ENCODE assay signal across 16 cellular contexts in the genomic region with DNA sequence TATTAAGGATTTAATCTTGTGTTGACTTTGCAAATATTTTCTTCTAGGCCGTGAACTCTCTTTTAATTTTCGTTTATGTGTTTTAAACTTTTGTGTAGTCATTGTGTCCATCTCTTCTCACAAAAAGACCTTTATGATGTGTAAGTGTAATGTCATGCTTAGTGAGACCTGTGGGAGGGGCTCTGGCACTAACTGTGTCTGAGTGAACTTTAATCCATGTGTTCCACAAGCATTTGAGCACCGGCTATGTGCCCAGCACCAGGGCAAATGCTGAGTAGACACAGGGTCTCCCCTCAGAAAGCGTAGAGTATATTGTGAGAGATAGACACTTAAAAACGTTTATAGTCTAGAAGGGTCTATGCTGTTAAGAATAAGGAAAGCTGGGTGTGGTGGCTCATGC.
DNase-seq lines count a peak whose midpoint lies in the region; ATAC-seq, FAIRE-seq and TF ChIP-seq lines count a peak whose summit lies in the region.
"Had no signal": no experiment of that assay in that cellular context is flagged by ENCODE, and none has a peak within 500 bp of the region (broad histone marks: within the 10 kb centered on the region; RNA-seq: fewer than 3 reads in every experiment).

No MANE protein-coding gene starts in this region.

- H3K27me3 Mint-ChIP-seq in mesothelial cell of epicardium (ENCODE audit: low read depth) = no peaks in the 10 kb centered on the region

- H2BK120ac ChIP-seq in H1 (replicated peaks; ENCODE audit: low read depth, low read length) = no peak overlapping the region

- H4K91ac ChIP-seq in H1 (replicated peaks; ENCODE audit: insufficient read length, low read length) = no peak overlapping the region

- FAIRE-seq in H1 (lab: Jason Lieb, UNC) (peak; percentile 7), HepG2 (lab: Jason Lieb, UNC) (no peak)
- FAIRE-seq: GM12892, GM19239 had no signal

- BruUV-seq in HepG2 (replicated peaks; lab: Mats Ljungman, UMichigan) = no TSS peak

- no peaks in the 10 kb centered on the region for H3K9me3 Mint-ChIP-seq in mesothelial cell of epicardium
- H3K9me3 Mint-ChIP-seq: CD8-positive, alpha-beta T cell had no signal

- H4K8ac ChIP-seq in H1 (ENCODE audit: extremely low read depth, insufficient read depth, low read length) = no peak overlapping the region

- TF ChIP-seq CTCF in SK-N-SH (IDR thresholded peaks at IDR 0.05) (0 out of 2 replicates have a peak, but pooled peaks have one; percentile 8), H1 (IDR thresholded peaks at IDR 0.05; ENCODE audit: control extremely low read depth in 1 of 3, insufficient read depth in 1 of 3, low read depth in 1 of 3, low read length in 3 of 3) (no peak), HepG2 (CRISPR knock-in tag; IDR thresholded peaks at IDR 0.05) (peak; percentile 17; the same call in 1 of the 2 replicates), mesothelial cell of epicardium (IDR thresholded peaks at IDR 0.05; ENCODE audit: unreplicated experiment) (no peak)

- H3K4ac ChIP-seq in H1 (replicated peaks; ENCODE audit: insufficient read length, low read depth, low read length) = no peak overlapping the region

- no peak overlapping the region for H2AK5ac ChIP-seq in H1 (ENCODE audit: low read depth, low read length)

- H2AFZ ChIP-seq in SK-N-SH (ENCODE audit: low read depth) = no peak overlapping the region
- H2AFZ ChIP-seq in H1 (ENCODE audit: low read length) = no peak overlapping the region
- H2AFZ ChIP-seq in HepG2 (ENCODE audit: low read length) = no peak overlapping the region

- no peak overlapping the region for H4K5ac ChIP-seq in H1 (ENCODE audit: insufficient read length, low read depth, low read length)

- H3K27ac Mint-ChIP-seq in mesothelial cell of epicardium = no peak overlapping the region
- H3K27ac Mint-ChIP-seq: CD8-positive, alpha-beta T cell had no signal

- H3K9ac ChIP-seq in SK-N-SH (no peak overlapping the region), H1 (replicated peaks in 1 of 4; ENCODE audit: extremely low read depth in 1 of 4, low read depth in 3 of 4, low read length in 3 of 4) (no peak overlapping the region), HepG2 (ENCODE audit: insufficient read depth, low read depth, low read length) (no peak overlapping the region)

- H3K27me3 ChIP-seq in SK-N-SH (ENCODE audit: insufficient read depth) (no peaks in the 10 kb centered on the region), H1 (replicated peaks in 1 of 4; ENCODE audit: control insufficient read depth in 3 of 4, extremely low read depth in 1 of 4, insufficient read depth in 3 of 4, low read length in 3 of 4) (no peaks in the 10 kb centered on the region), HepG2 (ENCODE audit: control insufficient read depth in 1 of 2, insufficient read depth in 2 of 2, low read length in 2 of 2) (no peaks in the 10 kb centered on the region; a peak in 1 of 5 replicates)

- H2BK5ac ChIP-seq in H1 (ENCODE audit: low read depth, low read length) = no peak overlapping the region

- POLR2A ChIA-PET in SK-N-SH (lab: Yijun Ruan, JAX) (no interaction called here), H1 (lab: Charles Lee; ENCODE audit: partially characterized antibody) (no interaction called here), HepG2 (lab: Yijun Ruan, JAX) (no interaction called here)

- H3K79me1 ChIP-seq in H1 (ENCODE audit: low read depth, low read length) = no peaks in the 10 kb centered on the region

- TF ChIP-seq POLR2A in H1 (IDR thresholded peaks at IDR 0.05; ENCODE audit: control extremely low read depth in 1 of 2, low read depth in 2 of 2, low read length in 2 of 2) = no peak
- no peak for TF ChIP-seq POLR2A in HepG2 (IDR thresholded peaks at IDR 0.05; ENCODE audit: insufficient read depth in 1 of 2, low read depth in 2 of 2, low read length in 2 of 2)

- H3K4me3 ChIP-seq in SK-N-SH (ENCODE audit: low read depth in 2 of 2, low read length in 1 of 2) (no peak overlapping the region), H1 (ENCODE audit: extremely low read depth in 1 of 4, insufficient read depth in 2 of 4, low read depth in 3 of 4, low read length in 4 of 4) (no peak overlapping the region), HepG2 (replicated peaks in 1 of 3; ENCODE audit: insufficient read depth in 1 of 3, low read depth in 2 of 3, low read length in 3 of 3) (no peak overlapping the region)

- H3K9me3 ChIP-seq in SK-N-SH (no peaks in the 10 kb centered on the region), H1 (ENCODE audit: insufficient read depth in 2 of 2, low read depth in 1 of 2, low read length in 1 of 2) (no peaks in the 10 kb centered on the region), HepG2 (ENCODE audit: low read length) (no peaks in the 10 kb centered on the region)
- H3K9me3 ChIP-seq: Caco-2 had no signal

- H3K4me1 Mint-ChIP-seq in mesothelial cell of epicardium = peaks cover 11% of the 10 kb centered on the region
- H3K4me1 Mint-ChIP-seq: CD14-positive monocyte had no signal

- no peak overlapping the region for H2BK12ac ChIP-seq in H1 (ENCODE audit: low read depth, low read length)

- H3K4me2 ChIP-seq in SK-N-SH (no peak overlapping the region), H1 (ENCODE audit: insufficient read depth in 1 of 2, low read depth in 2 of 2, low read length in 2 of 2) (no peak overlapping the region), HepG2 (ENCODE audit: low read depth, low read length) (no peak overlapping the region)

- H3K56ac ChIP-seq in H1 (replicated peaks; ENCODE audit: insufficient read length, low read depth, low read length) = no peak overlapping the region

- H3K36me3 Mint-ChIP-seq in mesothelial cell of epicardium = no peaks in the 10 kb centered on the region
- H3K36me3 Mint-ChIP-seq: CD14-positive monocyte; CD8-positive, alpha-beta T cell had no signal

- no peak for DNase-seq in SK-N-SH
- DNase-seq in H1 (ENCODE audit: low read depth in 1 of 2, low spot score in 2 of 2) = no peak
- DNase-seq in HepG2 (ENCODE audit: low spot score) = peak; percentile 12
- no peak for DNase-seq in NCI-H2107 treated with DMSO at 0.1 percent for 48 hours (lab: John Stamatoyannopoulos, UW; ENCODE audit: unreplicated experiment)
- DNase-seq in NCI-H82 treated with DMSO at 0.1 percent for 48 hours (lab: John Stamatoyannopoulos, UW; ENCODE audit: unreplicated experiment) = no peak
- no peak for DNase-seq in mesothelial cell of epicardium (ENCODE audit: low spot score in 2 of 2, unreplicated experiment in 2 of 2)
- DNase-seq: Caco-2; CD8-positive, alpha-beta T cell; DND-41; GDM1 had no signal

- TF ChIP-seq EP300 in SK-N-SH (IDR thresholded peaks at IDR 0.05; ENCODE audit: borderline replicate concordance in 1 of 2, low read depth in 1 of 2, low read length in 1 of 2) = no peak
- TF ChIP-seq EP300 in H1 (IDR thresholded peaks at IDR 0.05; ENCODE audit: borderline replicate concordance in 1 of 2, low read depth in 2 of 2, low read length in 2 of 2) = no peak
- TF ChIP-seq EP300 in HepG2 (IDR thresholded peaks at IDR 0.05; ENCODE audit: low read depth in 2 of 2, low read length in 2 of 2) = no peak
- no peak for TF ChIP-seq EP300 in HepG2 (CRISPR knock-in tag; IDR thresholded peaks at IDR 0.05; ENCODE audit: borderline replicate concordance)

- no peaks in the 10 kb centered on the region for H3K9me2 ChIP-seq in SK-N-SH

- H2BK15ac ChIP-seq in H1 (ENCODE audit: low read length) = no peak overlapping the region

- H3K18ac ChIP-seq in H1 (ENCODE audit: extremely low read depth, low read length) = no peak overlapping the region

- intact Hi-C loops in HepG2 (cut with micrococcal nuclease; ENCODE audit: unreplicated experiment) = loop anchor here (5.0 kb wide), 1 partner anchor 485 kb away; no protein-coding TSS in a partner anchor

- WGBS in SK-N-SH (ENCODE audit: low lambda C conversion rate) = 73% methylated on average over 5 of the region's 5 CpGs
- 89% methylated on average over 5 of the region's 5 CpGs; no CpG with 5 or more reads in 1 of the 2 experiments for WGBS in H1 (ENCODE audit: extremely low coverage in 1 of 2, insufficient coverage in 1 of 2, insufficient read length in 1 of 2, insufficient replicate concordance in 2 of 2, low coverage in 1 of 2, low lambda C conversion rate in 2 of 2, missing lambda C conversion rate in 1 of 2), 2 experiments
- WGBS in HepG2 (ENCODE audit: low lambda C conversion rate) = 12% methylated on average over 5 of the region's 5 CpGs

- H3K36me3 ChIP-seq in SK-N-SH (replicated peaks in 1 of 2; ENCODE audit: control insufficient read depth in 1 of 2, insufficient read depth in 2 of 2, low read length in 1 of 2) = no peaks in the 10 kb centered on the region
- H3K36me3 ChIP-seq in H1 (ENCODE audit: control insufficient read depth in 2 of 4, insufficient read depth in 4 of 4, low read length in 3 of 4) = no peaks in the 10 kb centered on the region
- no peaks in the 10 kb centered on the region for H3K36me3 ChIP-seq in HepG2 (replicated peaks in 1 of 2; ENCODE audit: control insufficient read depth in 1 of 2, insufficient read depth in 2 of 2, low read length in 2 of 2)

- no peak overlapping the region for H3K27ac ChIP-seq in SK-N-SH (ENCODE audit: low read depth in 2 of 2, low read length in 1 of 2)
- no peak overlapping the region for H3K27ac ChIP-seq in H1 (ENCODE audit: low read depth, low read length)
- H3K27ac ChIP-seq in HepG2 (ENCODE audit: extremely low read length, insufficient read depth, low read length) = no peak overlapping the region
- H3K27ac ChIP-seq: 22Rv1 had no signal

- H3K23me2 ChIP-seq in H1 (ENCODE audit: low read depth, low read length) = no peaks in the 10 kb centered on the region

- H3K79me2 ChIP-seq in SK-N-SH (ENCODE audit: insufficient read depth) (no peaks in the 10 kb centered on the region), H1 (ENCODE audit: control insufficient read depth in 1 of 2, insufficient read depth in 2 of 2, low read length in 2 of 2) (no peaks in the 10 kb centered on the region), HepG2 (ENCODE audit: insufficient read depth, low read length) (no peaks in the 10 kb centered on the region)

- H3K4me1 ChIP-seq in SK-N-SH (ENCODE audit: control insufficient read depth in 1 of 2, insufficient read depth in 2 of 2, low read depth in 1 of 2, low read length in 1 of 2) (peaks cover 0 to 4% of the 10 kb centered on the region in 2 experiments; a peak in 2 of 4 replicates), H1 (replicated peaks in 1 of 4; ENCODE audit: control insufficient read depth in 3 of 4, insufficient read depth in 4 of 4, low read length in 3 of 4) (no peaks in the 10 kb centered on the region), HepG2 (ENCODE audit: insufficient read depth, low read length) (no peaks in the 10 kb centered on the region)
- H3K4me1 ChIP-seq: Caco-2 had no signal

- CTCF ChIA-PET in SK-N-SH (lab: Yijun Ruan, JAX) = interaction anchor here (2.7 kb wide), 1 partner anchor 11 kb away, joined by 11 read pairs; no protein-coding TSS in a partner anchor
- CTCF ChIA-PET in H1 (lab: Charles Lee; ENCODE audit: partially characterized antibody) = interaction anchor here (1.0 to 4.7 kb wide), 5 partner anchors 10 to 192 kb away, joined by 3 to 33 read pairs (median 4); no protein-coding TSS in a partner anchor
- CTCF ChIA-PET in HepG2 (lab: Yijun Ruan, JAX; ENCODE audit: low intra/inter-chr PET ratio, low total read pairs) = no interaction called here

- H2BK20ac ChIP-seq in H1 (ENCODE audit: low read length) = no peak overlapping the region

- H4K20me1 ChIP-seq in SK-N-SH (ENCODE audit: insufficient read depth) = no peaks in the 10 kb centered on the region
- H4K20me1 ChIP-seq in H1 (replicated peaks in 1 of 2; ENCODE audit: control insufficient read depth in 1 of 2, insufficient read depth in 2 of 2, low read length in 2 of 2) = no peaks in the 10 kb centered on the region
- no peaks in the 10 kb centered on the region for H4K20me1 ChIP-seq in HepG2 (ENCODE audit: insufficient read depth, low read length)

- in situ Hi-C loops in HepG2 (cut with HindIII; ENCODE audit: extremely low pct_ligation_motif_present, low pct_unique_long_range_greater_than_20kb) = no loop called here

- H3K4me3 Mint-ChIP-seq in mesothelial cell of epicardium = no peak overlapping the region
- H3K4me3 Mint-ChIP-seq: CD14-positive monocyte; CD8-positive, alpha-beta T cell had no signal

- TF ChIP-seq RAD21 in SK-N-SH (IDR thresholded peaks at IDR 0.05; ENCODE audit: low read length) (peak; percentile 22), H1 (IDR thresholded peaks at IDR 0.05 in 1 of 2, conservative IDR thresholded peaks at IDR 0.05 in 1 of 2; ENCODE audit: low read depth in 2 of 2, low read length in 2 of 2) (peak; percentile 10 to 27; a peak in 3 of 4 replicates), HepG2 (CRISPR knock-in tag; IDR thresholded peaks at IDR 0.05) (no peak)

- H3F3A ChIP-seq in SK-N-SH (replicated peaks; ENCODE audit: insufficient read depth) = no peaks in the 10 kb centered on the region

- no peak overlapping the region for H3K23ac ChIP-seq in H1 (ENCODE audit: insufficient read length)

- ATAC-seq in SK-N-SH treated with all-trans-retinoic acid at 6 μM for 48 hours (no peak), HepG2 (0 out of 3 replicates have a peak, but pooled peaks have one; percentile 35), HG02970 (IDR thresholded peaks at IDR 0.05; ENCODE audit: low FRiP score, unreplicated experiment) (no peak)
- ATAC-seq: CD8-positive, alpha-beta T cell had no signal

- no peak overlapping the region for H3K14ac ChIP-seq in H1 (ENCODE audit: insufficient read length)

Comparison
In these comparisons a context has a peak if more than half of its experiments do, and no peak if none do; other contexts are left out.
1. CTCF ChIP-seq: peak in SK-N-SH (single experiment) and HepG2 (single experiment); none in H1 (0 of 3) and mesothelial cell of epicardium (single experiment).